33 cellular contexts compared by ENCODE assay signal in genomic region chr14:23546450-23547035, GRCh38. TPM values are rescaled to one million over a fixed set of nuclear protein-coding genes. Genes with fewer than 3 reads are reported as not detected.
"Had no signal": no experiment of that assay in that cellular context is flagged by ENCODE, and none has a peak within 500 bp of the region (broad histone marks: within the 10 kb centered on the region; RNA-seq: fewer than 3 reads in every experiment).

No MANE protein-coding gene starts in this region.

- H3K4me1 ChIP-seq: ascending aorta, foreskin keratinocyte had no signal

- H3K36me3 ChIP-seq: ascending aorta, brain microvascular endothelial cell, gastroesophageal sphincter, WERI-Rb-1 had no signal

- H3K4me1 Mint-ChIP-seq: activated B cell treated with CpG ODN at 0.5 μM for 24 hours; activated CD4-positive, alpha-beta T cell treated with anti-CD3 and anti-CD28 coated beads for 36 hours had no signal

- DNase-seq: activated B cell treated with CpG ODN at 0.5 μM for 24 hours; activated CD4-positive, alpha-beta memory T cell treated with anti-CD3 and anti-CD28 coated beads for 36 hours; activated CD4-positive, alpha-beta T cell treated with anti-CD3 and anti-CD28 coated beads for 36 hours; activated CD4-positive, alpha-beta T cell treated with anti-CD3 and anti-CD28 coated beads, Interleukin-2, amount 10 ng/mL, durations not matched to agents 24 days and 14 days; activated CD4-positive, CD25-positive, alpha-beta regulatory T cell treated with anti-CD3 and anti-CD28 coated beads, Interleukin-2, amount 50 U/mL, for 72 hours; activated CD8-positive, alpha-beta memory T cell treated with anti-CD3 and anti-CD28 coated beads, Interleukin-2, amount 50 U/mL, for 48 hours; activated CD8-positive, alpha-beta T cell treated with anti-CD3 and anti-CD28 coated beads, Interleukin-2, amount 10 ng/mL, durations not matched to agents 7 days and 5 days; activated gamma-delta T cell; activated naive CD4-positive, alpha-beta T cell; activated naive CD4-positive, alpha-beta T cell treated with anti-CD3 and anti-CD28 coated beads, Interleukin-2, amount 10 ng/mL, durations not matched to agents 7 days and 5 days; activated naive CD8-positive, alpha-beta T cell treated with anti-CD3 and anti-CD28 coated beads, Interleukin-2, amount 10 ng/mL, durations not matched to agents 7 days and 5 days; activated T-cell treated with anti-CD3 and anti-CD28 coated beads for 4 hours; activated T-cell treated with anti-CD3 and anti-CD28 coated beads, Interleukin-2, amount 50 U/mL, for 24 hours; activated T-cell treated with anti-CD3 and anti-CD28 coated beads, Interleukin-2, amount 50 U/mL, for 72 hours; brain microvascular endothelial cell; cortex of kidney; dermis blood vessel endothelial cell; effector CD4-positive, alpha-beta T cell; effector memory CD8-positive, alpha-beta T cell; erythroblast; foreskin keratinocyte; T-helper 1 cell; T-helper 17 cell; T1000; WERI-Rb-1 had no signal

- H3K27ac Mint-ChIP-seq: activated B cell treated with CpG ODN at 0.5 μM for 24 hours; activated CD4-positive, alpha-beta memory T cell treated with anti-CD3 and anti-CD28 coated beads for 36 hours; activated CD4-positive, alpha-beta T cell treated with anti-CD3 and anti-CD28 coated beads for 36 hours; activated CD4-positive, alpha-beta T cell treated with anti-CD3 and anti-CD28 coated beads, Interleukin-2, amount 10 ng/mL, durations not matched to agents 24 days and 14 days; activated CD8-positive, alpha-beta T cell treated with anti-CD3 and anti-CD28 coated beads, Interleukin-2, amount 10 ng/mL, durations not matched to agents 7 days and 5 days; activated naive CD4-positive, alpha-beta T cell treated with anti-CD3 and anti-CD28 coated beads, Interleukin-2, amount 10 ng/mL, durations not matched to agents 7 days and 5 days; activated naive CD4-positive, alpha-beta T cell treated with anti-CD3 and anti-CD28 coated beads, Interleukin-2, amount 50 U/mL, for 72 hours; activated naive CD8-positive, alpha-beta T cell treated with anti-CD3 and anti-CD28 coated beads, Interleukin-2, amount 10 ng/mL, durations not matched to agents 7 days and 5 days; activated T-cell treated with anti-CD3 and anti-CD28 coated beads, Interleukin-2, amount 50 U/mL, for 24 hours; activated T-cell treated with anti-CD3 and anti-CD28 coated beads, Interleukin-2, amount 50 U/mL, for 72 hours; effector memory CD8-positive, alpha-beta T cell; T-helper 17 cell; T-helper 2 cell treated with Interferon-gamma antibody and Interleukin-4, amounts not matched to agents 5 μg/mL and 100 μg/mL, for 36 hours had no signal

- H3K36me3 Mint-ChIP-seq: activated CD4-positive, alpha-beta memory T cell treated with anti-CD3 and anti-CD28 coated beads for 36 hours; activated naive CD4-positive, alpha-beta T cell treated with anti-CD3 and anti-CD28 coated beads, Interleukin-2, amount 10 ng/mL, durations not matched to agents 7 days and 5 days; activated naive CD4-positive, alpha-beta T cell treated with anti-CD3 and anti-CD28 coated beads, Interleukin-2, amount 50 U/mL, for 72 hours; activated naive CD8-positive, alpha-beta T cell treated with anti-CD3 and anti-CD28 coated beads, Interleukin-2, amount 10 ng/mL, durations not matched to agents 7 days and 5 days had no signal

- H3K9me3 ChIP-seq: ascending aorta, esophagus muscularis mucosa, gastroesophageal sphincter had no signal

- H3K4me3 Mint-ChIP-seq: activated B cell treated with CpG ODN at 0.5 μM for 24 hours; activated CD4-positive, alpha-beta memory T cell treated with anti-CD3 and anti-CD28 coated beads for 36 hours; activated CD4-positive, alpha-beta T cell treated with anti-CD3 and anti-CD28 coated beads for 36 hours; activated CD4-positive, alpha-beta T cell treated with anti-CD3 and anti-CD28 coated beads, Interleukin-2, amount 10 ng/mL, durations not matched to agents 24 days and 14 days; activated CD8-positive, alpha-beta T cell treated with anti-CD3 and anti-CD28 coated beads, Interleukin-2, amount 10 ng/mL, durations not matched to agents 7 days and 5 days; activated naive CD4-positive, alpha-beta T cell treated with anti-CD3 and anti-CD28 coated beads, Interleukin-2, amount 10 ng/mL, durations not matched to agents 7 days and 5 days; activated naive CD8-positive, alpha-beta T cell treated with anti-CD3 and anti-CD28 coated beads, Interleukin-2, amount 10 ng/mL, durations not matched to agents 7 days and 5 days; activated T-cell treated with anti-CD3 and anti-CD28 coated beads, Interleukin-2, amount 50 U/mL, for 24 hours; activated T-cell treated with anti-CD3 and anti-CD28 coated beads, Interleukin-2, amount 50 U/mL, for 72 hours; central memory CD8-positive, alpha-beta T cell; effector memory CD8-positive, alpha-beta T cell; T-helper 17 cell; T-helper 2 cell treated with Interferon-gamma antibody and Interleukin-4, amounts not matched to agents 5 μg/mL and 100 μg/mL, for 36 hours had no signal

- H3K27me3 ChIP-seq: ascending aorta, brain microvascular endothelial cell, esophagus muscularis mucosa, gastroesophageal sphincter had no signal

- H3K27me3 Mint-ChIP-seq: activated B cell treated with CpG ODN at 0.5 μM for 24 hours; activated CD4-positive, alpha-beta memory T cell treated with anti-CD3 and anti-CD28 coated beads for 36 hours; activated CD4-positive, alpha-beta T cell treated with anti-CD3 and anti-CD28 coated beads for 36 hours; activated CD4-positive, alpha-beta T cell treated with anti-CD3 and anti-CD28 coated beads, Interleukin-2, amount 10 ng/mL, durations not matched to agents 24 days and 14 days; activated naive CD4-positive, alpha-beta T cell treated with anti-CD3 and anti-CD28 coated beads, Interleukin-2, amount 10 ng/mL, durations not matched to agents 7 days and 5 days; activated T-cell treated with anti-CD3 and anti-CD28 coated beads, Interleukin-2, amount 50 U/mL, for 24 hours; central memory CD8-positive, alpha-beta T cell had no signal

- ATAC-seq: activated CD4-positive, alpha-beta T cell treated with anti-CD3 and anti-CD28 coated beads for 36 hours; activated CD8-positive, alpha-beta T cell treated with anti-CD3 and anti-CD28 coated beads, Interleukin-2, amount 10 ng/mL, durations not matched to agents 7 days and 5 days; activated naive CD4-positive, alpha-beta T cell treated with anti-CD3 and anti-CD28 coated beads, Interleukin-2, amount 50 U/mL, for 72 hours; activated T-cell treated with anti-CD3 and anti-CD28 coated beads, Interleukin-2, amount 50 U/mL, for 72 hours; effector memory CD8-positive, alpha-beta T cell; foreskin keratinocyte; gastroesophageal sphincter; T-helper 17 cell had no signal

- H3K27ac ChIP-seq: ascending aorta, brain microvascular endothelial cell, esophagus muscularis mucosa, foreskin keratinocyte, gastroesophageal sphincter, WERI-Rb-1 had no signal

- H3K4me3 ChIP-seq: ascending aorta, esophagus muscularis mucosa, gastroesophageal sphincter had no signal

- H3K9me3 Mint-ChIP-seq: activated B cell treated with CpG ODN at 0.5 μM for 24 hours; activated CD4-positive, alpha-beta memory T cell treated with anti-CD3 and anti-CD28 coated beads for 36 hours; activated CD4-positive, alpha-beta T cell treated with anti-CD3 and anti-CD28 coated beads, Interleukin-2, amount 10 ng/mL, durations not matched to agents 24 days and 14 days; activated naive CD4-positive, alpha-beta T cell treated with anti-CD3 and anti-CD28 coated beads, Interleukin-2, amount 10 ng/mL, durations not matched to agents 7 days and 5 days; activated naive CD4-positive, alpha-beta T cell treated with anti-CD3 and anti-CD28 coated beads, Interleukin-2, amount 50 U/mL, for 72 hours; activated naive CD8-positive, alpha-beta T cell treated with anti-CD3 and anti-CD28 coated beads, Interleukin-2, amount 10 ng/mL, durations not matched to agents 7 days and 5 days; activated T-cell treated with anti-CD3 and anti-CD28 coated beads, Interleukin-2, amount 50 U/mL, for 24 hours; activated T-cell treated with anti-CD3 and anti-CD28 coated beads, Interleukin-2, amount 50 U/mL, for 72 hours; central memory CD8-positive, alpha-beta T cell; effector memory CD8-positive, alpha-beta T cell; T-helper 2 cell treated with Interferon-gamma antibody and Interleukin-4, amounts not matched to agents 5 μg/mL and 100 μg/mL, for 36 hours had no signal

RNA-seq across cellular contexts. Expression of gene JPH4, which starts 32.0 kb away (rescaled TPM):
- total RNA-seq: activated CD4-positive, alpha-beta T cell treated with anti-CD3 and anti-CD28 coated beads for 36 hours; activated CD4-positive, alpha-beta T cell treated with anti-CD3 and anti-CD28 coated beads, Interleukin-2, amount 10 ng/mL, durations not matched to agents 24 days and 14 days; activated CD8-positive, alpha-beta T cell treated with anti-CD3 and anti-CD28 coated beads, Interleukin-2, amount 10 ng/mL, durations not matched to agents 7 days and 5 days; activated naive CD4-positive, alpha-beta T cell treated with anti-CD3 and anti-CD28 coated beads, Interleukin-2, amount 50 U/mL, for 72 hours; activated naive CD8-positive, alpha-beta T cell treated with anti-CD3 and anti-CD28 coated beads, Interleukin-2, amount 10 ng/mL, durations not matched to agents 7 days and 5 days; bronchial epithelial cell; dermis blood vessel endothelial cell; foreskin keratinocyte; glomerular endothelial cell; T-helper 17 cell had no signal
- polyA plus RNA-seq: foreskin keratinocyte had no signal
